10 cellular contexts compared by ENCODE assay signal in genomic region chr19:50344661-50345318, GRCh38. TPM values are rescaled to one million over a fixed set of nuclear protein-coding genes. Genes with fewer than 3 reads are reported as not detected.
DNase-seq lines count a peak whose midpoint lies in the region; ATAC-seq, FAIRE-seq and TF ChIP-seq lines count a peak whose summit lies in the region.
"Had no signal": no experiment of that assay in that cellular context is flagged by ENCODE, and none has a peak within 500 bp of the region (broad histone marks: within the 10 kb centered on the region; RNA-seq: fewer than 3 reads in every experiment).

No MANE protein-coding gene starts in this region.

- in situ Hi-C loops in HepG2 (cut with HindIII; ENCODE audit: extremely low pct_ligation_motif_present, low pct_unique_long_range_greater_than_20kb) = no loop called here

- no peak overlapping the region for H3K27ac Mint-ChIP-seq in activated CD4-positive, alpha-beta memory T cell treated with anti-CD3 and anti-CD28 coated beads, Interleukin-2, amount 10 ng/mL, durations not matched to agents 7 days and 5 days

- peaks cover 11% of the 10 kb centered on the region for H3K9me3 Mint-ChIP-seq in activated CD4-positive, alpha-beta memory T cell treated with anti-CD3 and anti-CD28 coated beads, Interleukin-2, amount 10 ng/mL, durations not matched to agents 7 days and 5 days

- intact Hi-C loops in right lobe of liver (cut with DNase I) (no loop called here), HepG2 (cut with micrococcal nuclease; ENCODE audit: unreplicated experiment) (no loop called here)

- H3K9me3 ChIP-seq in right lobe of liver = no peaks in the 10 kb centered on the region
- peaks cover 6% of the 10 kb centered on the region; the same call in 1 of the 2 replicates for H3K9me3 ChIP-seq in HepG2 (ENCODE audit: low read length)

- H3K4me1 ChIP-seq in right lobe of liver (peaks cover 0 to 11% (median 0%) of the 10 kb centered on the region in 4 donors), HepG2 (ENCODE audit: insufficient read depth, low read length) (peaks cover 60% of the 10 kb centered on the region)

- ATAC-seq in right lobe of liver (peak; percentile 22 to 65 (median 46)), HepG2 (no peak), HG03108 (IDR thresholded peaks at IDR 0.05; ENCODE audit: unreplicated experiment) (peak; percentile 51), HG03045 (IDR thresholded peaks at IDR 0.05; ENCODE audit: unreplicated experiment) (no peak)

- H3K27ac ChIP-seq in right lobe of liver (no peak overlapping the region), HepG2 (ENCODE audit: extremely low read length, insufficient read depth, low read length) (no peak overlapping the region)
- H3K27ac ChIP-seq: C4-2B, PC-9 had no signal

- WGBS in right lobe of liver (ENCODE audit: insufficient coverage, low coverage, low lambda C conversion rate, missing lambda C conversion rate) = 72% methylated on average over 5 of the region's 8 CpGs
- WGBS in HepG2 (ENCODE audit: low lambda C conversion rate) = 62% methylated on average over 7 of the region's 8 CpGs

- H3K9ac ChIP-seq in HepG2 (ENCODE audit: insufficient read depth, low read depth, low read length) = no peak overlapping the region

- H3K27me3 ChIP-seq in right lobe of liver (no peaks in the 10 kb centered on the region), HepG2 (ENCODE audit: control insufficient read depth in 1 of 2, insufficient read depth in 2 of 2, low read length in 2 of 2) (no peaks in the 10 kb centered on the region)

- TF ChIP-seq POLR2A in right lobe of liver (IDR thresholded peaks at IDR 0.05) = no peak
- TF ChIP-seq POLR2A in HepG2 (IDR thresholded peaks at IDR 0.05; ENCODE audit: insufficient read depth in 1 of 2, low read depth in 2 of 2, low read length in 2 of 2) = no peak

- H3K4me2 ChIP-seq in HepG2 (ENCODE audit: low read depth, low read length) = no peak overlapping the region
- H3K4me2 ChIP-seq: PC-9 had no signal

- no peak for TF ChIP-seq EP300 in HepG2 (IDR thresholded peaks at IDR 0.05; ENCODE audit: low read depth in 2 of 2, low read length in 2 of 2)
- TF ChIP-seq EP300 in HepG2 (CRISPR knock-in tag; IDR thresholded peaks at IDR 0.05; ENCODE audit: borderline replicate concordance) = no peak

- no TSS peak for BruUV-seq in HepG2 (replicated peaks; lab: Mats Ljungman, UMichigan)

- DNase-seq in right lobe of liver = peak in 2 of 3 donors; percentile 23 to 29
- no peak for DNase-seq in HepG2 (ENCODE audit: low spot score)
- no peak for DNase-seq in activated CD4-positive, alpha-beta memory T cell treated with anti-CD3 and anti-CD28 coated beads, Interleukin-2, amount 10 ng/mL, durations not matched to agents 7 days and 5 days
- no peak for DNase-seq in stimulated activated CD8-positive, alpha-beta memory T cell treated with anti-CD3 and anti-CD28 coated beads, Interleukin-4, amount 100 ng/mL, for 48 hours
- DNase-seq in A172 (ENCODE audit: low spot score) = no peak
- no peak for DNase-seq in GM10266 (ENCODE audit: extremely low spot score)
- DNase-seq: PC-9 had no signal

- no peak for TF ChIP-seq RAD21 in HepG2 (CRISPR knock-in tag; IDR thresholded peaks at IDR 0.05)

- no peaks in the 10 kb centered on the region for H4K20me1 ChIP-seq in HepG2 (ENCODE audit: insufficient read depth, low read length)

- peaks cover 45% of the 10 kb centered on the region for H3K4me1 Mint-ChIP-seq in activated CD4-positive, alpha-beta memory T cell treated with anti-CD3 and anti-CD28 coated beads, Interleukin-2, amount 10 ng/mL, durations not matched to agents 7 days and 5 days

- H3K79me2 ChIP-seq in HepG2 (ENCODE audit: insufficient read depth, low read length) = no peaks in the 10 kb centered on the region

- H3K36me3 ChIP-seq in right lobe of liver (no peaks in the 10 kb centered on the region), HepG2 (replicated peaks in 1 of 2; ENCODE audit: control insufficient read depth in 1 of 2, insufficient read depth in 2 of 2, low read length in 2 of 2) (no peaks in the 10 kb centered on the region)

- H3K36me3 Mint-ChIP-seq in activated CD4-positive, alpha-beta memory T cell treated with anti-CD3 and anti-CD28 coated beads, Interleukin-2, amount 10 ng/mL, durations not matched to agents 7 days and 5 days (ENCODE audit: low read depth) = peaks cover 23% of the 10 kb centered on the region

- no peak overlapping the region for H3K4me3 ChIP-seq in right lobe of liver
- H3K4me3 ChIP-seq in HepG2 (replicated peaks in 1 of 3; ENCODE audit: insufficient read depth in 1 of 3, low read depth in 2 of 3, low read length in 3 of 3) = no peak overlapping the region
- H3K4me3 ChIP-seq: PC-9 had no signal

- H3K27me3 Mint-ChIP-seq in activated CD4-positive, alpha-beta memory T cell treated with anti-CD3 and anti-CD28 coated beads, Interleukin-2, amount 10 ng/mL, durations not matched to agents 7 days and 5 days = no peaks in the 10 kb centered on the region

- peak overlapping the region; percentile 27 for H3K4me3 Mint-ChIP-seq in activated CD4-positive, alpha-beta memory T cell treated with anti-CD3 and anti-CD28 coated beads, Interleukin-2, amount 10 ng/mL, durations not matched to agents 7 days and 5 days

- CTCF ChIA-PET in HepG2 (lab: Yijun Ruan, JAX; ENCODE audit: low intra/inter-chr PET ratio, low total read pairs) = no interaction called here
- CTCF ChIA-PET in activated CD4-positive, alpha-beta memory T cell treated with anti-CD3 and anti-CD28 coated beads, Interleukin-2, amount 10 ng/mL, durations not matched to agents 7 days and 5 days (lab: Charles Lee) = interaction anchor here (0.5 to 4.3 kb wide), 2 partner anchors 13 to 23 kb away, joined by 3 to 18 read pairs; no protein-coding TSS in a partner anchor

- no peak for FAIRE-seq in HepG2 (lab: Jason Lieb, UNC)

- H2AFZ ChIP-seq in HepG2 (ENCODE audit: low read length) = no peak overlapping the region
- H2AFZ ChIP-seq: PC-9 had no signal

- TF ChIP-seq CTCF in right lobe of liver (IDR thresholded peaks at IDR 0.05) = no peak
- TF ChIP-seq CTCF in HepG2 (CRISPR knock-in tag; IDR thresholded peaks at IDR 0.05) = no peak
- TF ChIP-seq CTCF in GM10266 (IDR thresholded peaks at IDR 0.05; ENCODE audit: control insufficient read depth, insufficient read depth, low read depth, missing control alignments) = no peak

- POLR2A ChIA-PET in HepG2 (lab: Yijun Ruan, JAX) = no interaction called here
- POLR2A ChIA-PET in activated CD4-positive, alpha-beta memory T cell treated with anti-CD3 and anti-CD28 coated beads, Interleukin-2, amount 10 ng/mL, durations not matched to agents 7 days and 5 days (lab: Charles Lee) = interaction anchor here (0.7 to 0.8 kb wide), 2 partner anchors 11 to 13 kb away, joined by 4 read pairs; no protein-coding TSS in a partner anchor

RNA-seq across cellular contexts. Expression of gene KCNC3, which starts 15.6 kb away (rescaled TPM):
- total RNA-seq in right lobe of liver = 1 to 10 TPM in 5 of 6 experiments, under 1 TPM in 1; 0.92 to 3.0 (median 2.3) TPM
- 0.24 and 0.29 TPM in 2 replicates for total RNA-seq in HepG2 (2016; rRNA removed; fragmentation: Illumina TruSeq; extraction: Trizol)
- 0.09 and 0.20 TPM in 2 replicates for total RNA-seq in HepG2 (2016; cell fraction: cytosol; rRNA removed; fragmentation: Illumina TruSeq; extraction: Trizol; ENCODE audit: low read depth)
- total RNA-seq in HepG2 (2016; cell fraction: insoluble cytoplasmic fraction; rRNA removed; fragmentation: Illumina TruSeq; extraction: Trizol) = 0.10 and 0.35 TPM in 2 replicates
- total RNA-seq in HepG2 (2016; cell fraction: membrane; rRNA removed; fragmentation: Illumina TruSeq; extraction: Trizol) = 0.34 TPM in 2 replicates
- 0.66 and 0.81 TPM in 2 replicates for total RNA-seq in HepG2 (2016; cell fraction: nucleus; rRNA removed; fragmentation: Illumina TruSeq; extraction: Trizol)
- 1.6 and 1.7 TPM in 2 replicates for polyA plus RNA-seq in HepG2 (2011; rRNA removed)
- polyA plus RNA-seq in HepG2 (2011; cell fraction: cytosol; rRNA removed) = 0.29 and 0.46 TPM in 2 replicates
- 13.3 and 15.9 TPM in 2 replicates for polyA plus RNA-seq in HepG2 (2011; cell fraction: nucleus; rRNA removed)
- 2.6 and 3.4 TPM in 2 replicates for polyA plus RNA-seq in HepG2 (2012)
- polyA plus RNA-seq in HepG2 (2016; cell fraction: cytosol; fragmentation: Illumina TruSeq; extraction: Trizol; ENCODE audit: low read depth) = 0.17 and 0.27 TPM in 2 replicates
- 1.1 and 1.3 TPM in 2 replicates for polyA plus RNA-seq in HepG2 (2016; cell fraction: insoluble cytoplasmic fraction; fragmentation: Illumina TruSeq; extraction: Trizol; ENCODE audit: low read depth)
- polyA plus RNA-seq in HepG2 (2016; cell fraction: membrane; fragmentation: Illumina TruSeq; extraction: Trizol; ENCODE audit: low read depth) = 0.78 and 1.2 TPM in 2 replicates
- 9.8 and 11.7 TPM in 2 replicates for polyA plus RNA-seq in HepG2 (2016; cell fraction: nucleus; fragmentation: Illumina TruSeq; extraction: Trizol; ENCODE audit: insufficient read depth, low read depth)
- 4.0 TPM in 1 of 2 replicates, not detected in the other for polyA minus RNA-seq in HepG2 (2011; rRNA and poly(A)+ RNA removed; ENCODE audit: low replicate concordance)
- 0.62 and 0.79 TPM in 2 replicates for polyA minus RNA-seq in HepG2 (2011; cell fraction: cytosol; rRNA and poly(A)+ RNA removed)
- polyA minus RNA-seq in HepG2 (2011; cell fraction: nucleus; rRNA and poly(A)+ RNA removed) = 4.2 and 4.6 TPM in 2 replicates
- 1 to 10 TPM; 4.2 to 4.3 TPM for total RNA-seq in activated CD4-positive, alpha-beta memory T cell treated with anti-CD3 and anti-CD28 coated beads, Interleukin-2, amount 10 ng/mL, durations not matched to agents 7 days and 5 days
- 0.22 TPM in 1 of 2 replicates, not detected in the other for total RNA-seq in A172 (2014; rRNA removed; shearing (Covaris generic))

RNA-seq across cellular contexts. Expression of gene NAPSA, which starts 20.6 kb away (rescaled TPM):
- total RNA-seq in right lobe of liver (1 to 10 TPM in 3 of 6 experiments, under 1 TPM in 3; 0.19 to 2.2 (median 1.0) TPM), HepG2 (2016; rRNA removed; fragmentation: Illumina TruSeq; extraction: Trizol) (not detected in 2 replicates)
- not detected in 2 replicates for total RNA-seq in HepG2 (2016; cell fraction: cytosol; rRNA removed; fragmentation: Illumina TruSeq; extraction: Trizol; ENCODE audit: low read depth)
- total RNA-seq in HepG2 (2016; cell fraction: insoluble cytoplasmic fraction; rRNA removed; fragmentation: Illumina TruSeq; extraction: Trizol) = not detected in 2 replicates
- total RNA-seq in HepG2 (2016; cell fraction: membrane; rRNA removed; fragmentation: Illumina TruSeq; extraction: Trizol) = not detected in 2 replicates
- total RNA-seq in HepG2 (2016; cell fraction: nucleus; rRNA removed; fragmentation: Illumina TruSeq; extraction: Trizol) = not detected in 2 replicates
- not detected in 2 replicates for polyA plus RNA-seq in HepG2 (2011; rRNA removed)
- not detected in 2 replicates for polyA plus RNA-seq in HepG2 (2011; cell fraction: cytosol; rRNA removed)
- 0.10 and 0.14 TPM in 2 replicates for polyA plus RNA-seq in HepG2 (2011; cell fraction: nucleus; rRNA removed)
- polyA plus RNA-seq in HepG2 (2012) = 0.05 and 0.16 TPM in 2 replicates
- polyA plus RNA-seq in HepG2 (2016; cell fraction: cytosol; fragmentation: Illumina TruSeq; extraction: Trizol; ENCODE audit: low read depth) = not detected in 2 replicates
- polyA plus RNA-seq in HepG2 (2016; cell fraction: insoluble cytoplasmic fraction; fragmentation: Illumina TruSeq; extraction: Trizol; ENCODE audit: low read depth) = not detected in 2 replicates
- not detected in 2 replicates for polyA plus RNA-seq in HepG2 (2016; cell fraction: membrane; fragmentation: Illumina TruSeq; extraction: Trizol; ENCODE audit: low read depth)
- polyA plus RNA-seq in HepG2 (2016; cell fraction: nucleus; fragmentation: Illumina TruSeq; extraction: Trizol; ENCODE audit: insufficient read depth, low read depth) = not detected in 2 replicates
- polyA minus RNA-seq in HepG2 (2011; rRNA and poly(A)+ RNA removed; ENCODE audit: low replicate concordance) = not detected in 2 replicates
- polyA minus RNA-seq in HepG2 (2011; cell fraction: cytosol; rRNA and poly(A)+ RNA removed) = not detected in 2 replicates
- polyA minus RNA-seq in HepG2 (2011; cell fraction: nucleus; rRNA and poly(A)+ RNA removed) = not detected in 2 replicates
- 1 to 10 TPM; 3.2 to 3.9 TPM for total RNA-seq in activated CD4-positive, alpha-beta memory T cell treated with anti-CD3 and anti-CD28 coated beads, Interleukin-2, amount 10 ng/mL, durations not matched to agents 7 days and 5 days
- 0.07 and 0.16 TPM in 2 replicates for total RNA-seq in A172 (2014; rRNA removed; shearing (Covaris generic))

RNA-seq across cellular contexts. Expression of gene NR1H2, which starts 31.5 kb away (rescaled TPM):
- 10 to 100 TPM; 23.6 to 57.9 (median 33.8) TPM for total RNA-seq in right lobe of liver
- total RNA-seq in HepG2 (2016; rRNA removed; fragmentation: Illumina TruSeq; extraction: Trizol) = 11.7 and 13.5 TPM in 2 replicates
- total RNA-seq in HepG2 (2016; cell fraction: cytosol; rRNA removed; fragmentation: Illumina TruSeq; extraction: Trizol; ENCODE audit: low read depth) = 1.7 and 2.8 TPM in 2 replicates
- 11.7 and 13.1 TPM in 2 replicates for total RNA-seq in HepG2 (2016; cell fraction: insoluble cytoplasmic fraction; rRNA removed; fragmentation: Illumina TruSeq; extraction: Trizol)
- total RNA-seq in HepG2 (2016; cell fraction: membrane; rRNA removed; fragmentation: Illumina TruSeq; extraction: Trizol) = 5.8 and 8.2 TPM in 2 replicates
- 7.5 and 8.1 TPM in 2 replicates for total RNA-seq in HepG2 (2016; cell fraction: nucleus; rRNA removed; fragmentation: Illumina TruSeq; extraction: Trizol)
- polyA plus RNA-seq in HepG2 (2011; rRNA removed) = 10.3 and 15.9 TPM in 2 replicates
- polyA plus RNA-seq in HepG2 (2011; cell fraction: cytosol; rRNA removed) = 10.6 and 16.6 TPM in 2 replicates
- 35.4 and 44.9 TPM in 2 replicates for polyA plus RNA-seq in HepG2 (2011; cell fraction: nucleus; rRNA removed)
- polyA plus RNA-seq in HepG2 (2012) = 8.7 and 11.8 TPM in 2 replicates
- 1.6 and 2.2 TPM in 2 replicates for polyA plus RNA-seq in HepG2 (2016; cell fraction: cytosol; fragmentation: Illumina TruSeq; extraction: Trizol; ENCODE audit: low read depth)
- 12.2 and 13.2 TPM in 2 replicates for polyA plus RNA-seq in HepG2 (2016; cell fraction: insoluble cytoplasmic fraction; fragmentation: Illumina TruSeq; extraction: Trizol; ENCODE audit: low read depth)
- 4.7 and 5.2 TPM in 2 replicates for polyA plus RNA-seq in HepG2 (2016; cell fraction: membrane; fragmentation: Illumina TruSeq; extraction: Trizol; ENCODE audit: low read depth)
- polyA plus RNA-seq in HepG2 (2016; cell fraction: nucleus; fragmentation: Illumina TruSeq; extraction: Trizol; ENCODE audit: insufficient read depth, low read depth) = 17.3 and 19.8 TPM in 2 replicates
- 20.5 and 64.7 TPM in 2 replicates for polyA minus RNA-seq in HepG2 (2011; rRNA and poly(A)+ RNA removed; ENCODE audit: low replicate concordance)
- polyA minus RNA-seq in HepG2 (2011; cell fraction: cytosol; rRNA and poly(A)+ RNA removed) = 7.3 and 8.6 TPM in 2 replicates
- polyA minus RNA-seq in HepG2 (2011; cell fraction: nucleus; rRNA and poly(A)+ RNA removed) = 14.4 and 16.1 TPM in 2 replicates
- total RNA-seq in activated CD4-positive, alpha-beta memory T cell treated with anti-CD3 and anti-CD28 coated beads, Interleukin-2, amount 10 ng/mL, durations not matched to agents 7 days and 5 days = 10 to 100 TPM; 79.7 to 86.2 TPM
- 96.8 and 97.3 TPM in 2 replicates for total RNA-seq in A172 (2014; rRNA removed; shearing (Covaris generic))

RNA-seq across cellular contexts. Expression of gene POLD1, which starts 39.4 kb away (rescaled TPM):
- total RNA-seq in right lobe of liver (10 to 100 TPM in 2 of 6 experiments, 1 to 10 TPM in 4; 6.2 to 13.1 (median 9.2) TPM), HepG2 (2016; rRNA removed; fragmentation: Illumina TruSeq; extraction: Trizol) (39.5 and 54.0 TPM in 2 replicates)
- total RNA-seq in HepG2 (2016; cell fraction: cytosol; rRNA removed; fragmentation: Illumina TruSeq; extraction: Trizol; ENCODE audit: low read depth) = 15.4 and 20.6 TPM in 2 replicates
- 36.3 and 68.3 TPM in 2 replicates for total RNA-seq in HepG2 (2016; cell fraction: insoluble cytoplasmic fraction; rRNA removed; fragmentation: Illumina TruSeq; extraction: Trizol)
- total RNA-seq in HepG2 (2016; cell fraction: membrane; rRNA removed; fragmentation: Illumina TruSeq; extraction: Trizol) = 13.4 and 21.6 TPM in 2 replicates
- 45.6 and 51.7 TPM in 2 replicates for total RNA-seq in HepG2 (2016; cell fraction: nucleus; rRNA removed; fragmentation: Illumina TruSeq; extraction: Trizol)
- polyA plus RNA-seq in HepG2 (2011; rRNA removed) = 17.4 and 18.6 TPM in 2 replicates
- polyA plus RNA-seq in HepG2 (2011; cell fraction: cytosol; rRNA removed) = 8.8 and 21.4 TPM in 2 replicates
- polyA plus RNA-seq in HepG2 (2011; cell fraction: nucleus; rRNA removed) = 130 and 225 TPM in 2 replicates
- polyA plus RNA-seq in HepG2 (2012) = 15.4 and 19.9 TPM in 2 replicates
- polyA plus RNA-seq in HepG2 (2016; cell fraction: cytosol; fragmentation: Illumina TruSeq; extraction: Trizol; ENCODE audit: low read depth) = 6.4 and 7.1 TPM in 2 replicates
- 26.1 and 31.2 TPM in 2 replicates for polyA plus RNA-seq in HepG2 (2016; cell fraction: insoluble cytoplasmic fraction; fragmentation: Illumina TruSeq; extraction: Trizol; ENCODE audit: low read depth)
- 9.7 and 12.0 TPM in 2 replicates for polyA plus RNA-seq in HepG2 (2016; cell fraction: membrane; fragmentation: Illumina TruSeq; extraction: Trizol; ENCODE audit: low read depth)
- 109 and 111 TPM in 2 replicates for polyA plus RNA-seq in HepG2 (2016; cell fraction: nucleus; fragmentation: Illumina TruSeq; extraction: Trizol; ENCODE audit: insufficient read depth, low read depth)
- polyA minus RNA-seq in HepG2 (2011; rRNA and poly(A)+ RNA removed; ENCODE audit: low replicate concordance) = 74.3 and 134 TPM in 2 replicates
- 24.6 and 41.4 TPM in 2 replicates for polyA minus RNA-seq in HepG2 (2011; cell fraction: cytosol; rRNA and poly(A)+ RNA removed)
- 12.1 and 19.6 TPM in 2 replicates for polyA minus RNA-seq in HepG2 (2011; cell fraction: nucleus; rRNA and poly(A)+ RNA removed)
- total RNA-seq in activated CD4-positive, alpha-beta memory T cell treated with anti-CD3 and anti-CD28 coated beads, Interleukin-2, amount 10 ng/mL, durations not matched to agents 7 days and 5 days = 100 to 1,000 TPM; 117 to 119 TPM
- total RNA-seq in A172 (2014; rRNA removed; shearing (Covaris generic)) = 57.5 and 79.9 TPM in 2 replicates

Comparison
In these comparisons a context has a peak if more than half of its experiments do, and no peak if none do; other contexts are left out.
1. ATAC-seq: peak in right lobe of liver (4 of 4) and HG03108 (single experiment); none in HepG2 (single experiment) and HG03045 (single experiment).
2. DNase-seq: peak in right lobe of liver (2 of 3); none in HepG2 (single experiment), activated CD4-positive, alpha-beta memory T cell treated with anti-CD3 and anti-CD28 coated beads, Interleukin-2, amount 10 ng/mL, durations not matched to agents 7 days and 5 days (single experiment), stimulated activated CD8-positive, alpha-beta memory T cell treated with anti-CD3 and anti-CD28 coated beads, Interleukin-4, amount 100 ng/mL, for 48 hours (single experiment), A172 (single experiment) and GM10266 (single experiment).